21 cellular contexts compared by ENCODE assay signal in the genomic region with DNA sequence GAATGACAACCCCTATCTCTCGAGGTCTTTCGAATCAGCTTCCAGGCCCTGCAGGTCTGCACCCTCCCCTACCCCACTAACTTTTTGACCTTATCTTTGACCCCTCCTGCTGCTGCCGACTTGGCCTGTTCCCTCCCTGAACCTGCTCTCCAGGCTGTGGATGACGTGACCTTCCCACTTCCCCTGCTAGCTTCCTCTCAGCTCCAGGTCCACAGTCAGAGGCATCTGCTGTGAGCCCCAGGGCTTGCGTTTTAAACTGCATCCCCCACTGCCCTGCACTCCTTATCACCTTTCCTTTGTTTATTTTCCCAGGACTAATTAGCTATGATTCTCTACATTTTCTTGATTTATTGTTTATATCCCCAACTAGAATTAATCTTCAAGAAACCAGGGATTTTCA.
"Had no signal": no experiment of that assay in that cellular context is flagged by ENCODE, and none has a peak within 500 bp of the region (broad histone marks: within the 10 kb centered on the region; RNA-seq: fewer than 3 reads in every experiment).

No MANE protein-coding gene starts in this region.

- H3K27ac Mint-ChIP-seq: memory B cell; natural killer cell; stimulated activated effector memory CD8-positive, alpha-beta T cell treated with anti-CD3 and anti-CD28 coated beads, Interleukin-12 subunit alpha, Interleukin-12 subunit beta, amount 100 ng/mL, for 72 hours; type B pancreatic cell had no signal

- H3K27ac ChIP-seq: dorsolateral prefrontal cortex, hepatocyte, parathyroid adenoma, prostate gland, sigmoid colon, stomach, testis, tibial artery had no signal

- H3K4me3 Mint-ChIP-seq: memory B cell; natural killer cell; stimulated activated effector memory CD8-positive, alpha-beta T cell treated with anti-CD3 and anti-CD28 coated beads, Interleukin-12 subunit alpha, Interleukin-12 subunit beta, amount 100 ng/mL, for 72 hours; type B pancreatic cell had no signal

- H3K9me3 Mint-ChIP-seq: natural killer cell, type B pancreatic cell had no signal

- H3K4me1 ChIP-seq: parathyroid adenoma, prostate gland, sigmoid colon, stomach, testis, tibial artery had no signal

- DNase-seq: dorsolateral prefrontal cortex; effector CD4-positive, alpha-beta T cell; head of caudate nucleus; kidney; natural killer cell; right cardiac atrium; sigmoid colon; stimulated activated CD4-positive, alpha-beta T cell treated with anti-CD3 and anti-CD28 coated beads, Interleukin-2, amount 100 ng/mL, for 24 hours; stimulated activated CD4-positive, alpha-beta T cell treated with anti-CD3 and anti-CD28 coated beads, Interleukin-4, amount 100 ng/mL, for 24 hours; stimulated activated naive CD4-positive, alpha-beta T cell treated with Interleukin-2 at 50 U/mL for 16 hours; stomach; testis; tibial artery had no signal

- H3K27me3 ChIP-seq: hepatocyte, testis, tibial artery had no signal

- H3K4me2 ChIP-seq: hepatocyte had no signal

- ATAC-seq: left lobe of liver; natural killer cell; right cardiac atrium; stimulated activated effector memory CD8-positive, alpha-beta T cell treated with anti-CD3 and anti-CD28 coated beads, Interleukin-12 subunit alpha, Interleukin-12 subunit beta, amount 100 ng/mL, for 72 hours had no signal

- H3K4me1 Mint-ChIP-seq: memory B cell; stimulated activated effector memory CD8-positive, alpha-beta T cell treated with anti-CD3 and anti-CD28 coated beads, Interleukin-12 subunit alpha, Interleukin-12 subunit beta, amount 100 ng/mL, for 72 hours had no signal

- H3K36me3 ChIP-seq: prostate gland, sigmoid colon, stomach, tibial artery had no signal

- H3K4me3 ChIP-seq: dorsolateral prefrontal cortex, hepatocyte, lung, prostate gland, sigmoid colon, stomach, testis, tibial artery had no signal

- H3K36me3 Mint-ChIP-seq: memory B cell; natural killer cell; stimulated activated effector memory CD8-positive, alpha-beta T cell treated with anti-CD3 and anti-CD28 coated beads, Interleukin-12 subunit alpha, Interleukin-12 subunit beta, amount 100 ng/mL, for 72 hours; type B pancreatic cell had no signal

- H3K9me3 ChIP-seq: prostate gland, testis, tibial artery had no signal

- H3K9ac ChIP-seq: parathyroid adenoma had no signal
